ENCODE assay signal across 11 cellular contexts in genomic region chr12:2797721-2798418, GRCh38. TPM values are rescaled to one million over a fixed set of nuclear protein-coding genes. Genes with fewer than 3 reads are reported as not detected.
DNase-seq lines count a peak whose midpoint lies in the region; ATAC-seq and TF ChIP-seq lines count a peak whose summit lies in the region.
"Had no signal": no experiment of that assay in that cellular context is flagged by ENCODE, and none has a peak within 500 bp of the region (broad histone marks: within the 10 kb centered on the region; RNA-seq: fewer than 3 reads in every experiment).

No MANE protein-coding gene starts in this region.

- ATAC-seq in activated T-cell treated with anti-CD3 and anti-CD28 coated beads, Interleukin-2, amount 50 U/mL, for 72 hours (replicated peaks in 1 of 2), result no peak
- ATAC-seq in activated T-helper 17 cell treated with anti-CD3 and anti-CD28 coated beads, Interleukin-2, amount 50 U/mL, for 72 hours (replicated peaks), result no peak
- no peak for ATAC-seq in stimulated activated memory B cell treated with anti-CD40 and anti-IgM and Interleukin-4, amounts not matched to agents 10 μg/mL and 1 μg/mL and 100 μg/mL, for 72 hours
- ATAC-seq in HG02798 (IDR thresholded peaks at IDR 0.05; ENCODE audit: poor library complexity, unreplicated experiment) (no peak), HG03039 (IDR thresholded peaks at IDR 0.05; ENCODE audit: unreplicated experiment) (no peak)

- no peak overlapping the region for H3K4me3 Mint-ChIP-seq in activated T-cell treated with anti-CD3 and anti-CD28 coated beads, Interleukin-2, amount 50 U/mL, for 72 hours
- peak overlapping the region; percentile 96 for H3K4me3 Mint-ChIP-seq in activated T-helper 17 cell treated with anti-CD3 and anti-CD28 coated beads, Interleukin-2, amount 50 U/mL, for 72 hours
- no peak overlapping the region for H3K4me3 Mint-ChIP-seq in stimulated activated memory B cell treated with anti-CD40 and anti-IgM and Interleukin-4, amounts not matched to agents 10 μg/mL and 1 μg/mL and 100 μg/mL, for 72 hours

- no peak overlapping the region for H3K4me3 ChIP-seq in fibroblast of villous mesenchyme (ENCODE audit: low read depth, low read length)

- H3K27me3 Mint-ChIP-seq in activated T-cell treated with anti-CD3 and anti-CD28 coated beads, Interleukin-2, amount 50 U/mL, for 72 hours (ENCODE audit: low read depth), result no peaks in the 10 kb centered on the region
- no peaks in the 10 kb centered on the region for H3K27me3 Mint-ChIP-seq in activated T-helper 17 cell treated with anti-CD3 and anti-CD28 coated beads, Interleukin-2, amount 50 U/mL, for 72 hours
- H3K27me3 Mint-ChIP-seq in stimulated activated memory B cell treated with anti-CD40 and anti-IgM and Interleukin-4, amounts not matched to agents 10 μg/mL and 1 μg/mL and 100 μg/mL, for 72 hours, result no peaks in the 10 kb centered on the region

- DNase-seq in activated T-cell treated with anti-CD3 and anti-CD28 coated beads, Interleukin-2, amount 50 U/mL, for 72 hours, result no peak
- no peak for DNase-seq in activated T-cell treated with anti-CD3 and anti-CD28 coated beads, Interleukin-2, amount 50 U/mL, for 48 hours
- DNase-seq in fibroblast of villous mesenchyme (ENCODE audit: low read depth), result peak; percentile 34
- DNase-seq in NCI-H1417 (lab: John Stamatoyannopoulos, UW), result no peak
- DNase-seq: HCEC 1CT, NCI-H510A treated with DMSO at 0.1 percent for 48 hours had no signal

- no peaks in the 10 kb centered on the region for H3K9me3 Mint-ChIP-seq in activated T-cell treated with anti-CD3 and anti-CD28 coated beads, Interleukin-2, amount 50 U/mL, for 72 hours
- no peaks in the 10 kb centered on the region for H3K9me3 Mint-ChIP-seq in activated T-helper 17 cell treated with anti-CD3 and anti-CD28 coated beads, Interleukin-2, amount 50 U/mL, for 72 hours
- H3K9me3 Mint-ChIP-seq in stimulated activated memory B cell treated with anti-CD40 and anti-IgM and Interleukin-4, amounts not matched to agents 10 μg/mL and 1 μg/mL and 100 μg/mL, for 72 hours, result no peaks in the 10 kb centered on the region

- peaks cover 6 to 31% of the 10 kb centered on the region in 2 donors for H3K36me3 Mint-ChIP-seq in activated T-cell treated with anti-CD3 and anti-CD28 coated beads, Interleukin-2, amount 50 U/mL, for 72 hours (ENCODE audit: insufficient read depth in 2 of 2)
- peaks cover 71% of the 10 kb centered on the region for H3K36me3 Mint-ChIP-seq in activated T-helper 17 cell treated with anti-CD3 and anti-CD28 coated beads, Interleukin-2, amount 50 U/mL, for 72 hours (ENCODE audit: low read depth)
- H3K36me3 Mint-ChIP-seq in stimulated activated memory B cell treated with anti-CD40 and anti-IgM and Interleukin-4, amounts not matched to agents 10 μg/mL and 1 μg/mL and 100 μg/mL, for 72 hours, result peaks cover 55% of the 10 kb centered on the region

- H3K27ac Mint-ChIP-seq in activated T-cell treated with anti-CD3 and anti-CD28 coated beads, Interleukin-2, amount 50 U/mL, for 72 hours, result peak overlapping the region; percentile 49
- no peak overlapping the region for H3K27ac Mint-ChIP-seq in activated T-helper 17 cell treated with anti-CD3 and anti-CD28 coated beads, Interleukin-2, amount 50 U/mL, for 72 hours
- H3K27ac Mint-ChIP-seq in stimulated activated memory B cell treated with anti-CD40 and anti-IgM and Interleukin-4, amounts not matched to agents 10 μg/mL and 1 μg/mL and 100 μg/mL, for 72 hours, result peak overlapping the region; percentile 74

- H3K4me1 Mint-ChIP-seq in activated T-cell treated with anti-CD3 and anti-CD28 coated beads, Interleukin-2, amount 50 U/mL, for 72 hours (ENCODE audit: low read depth), result peaks cover 33% of the 10 kb centered on the region
- peaks cover 14% of the 10 kb centered on the region for H3K4me1 Mint-ChIP-seq in activated T-helper 17 cell treated with anti-CD3 and anti-CD28 coated beads, Interleukin-2, amount 50 U/mL, for 72 hours
- H3K4me1 Mint-ChIP-seq in stimulated activated memory B cell treated with anti-CD40 and anti-IgM and Interleukin-4, amounts not matched to agents 10 μg/mL and 1 μg/mL and 100 μg/mL, for 72 hours, result peaks cover 22% of the 10 kb centered on the region

- peak; percentile 43 for TF ChIP-seq CTCF in fibroblast of villous mesenchyme (IDR thresholded peaks at IDR 0.05; ENCODE audit: insufficient read depth, low read depth, low read length)

RNA-seq across cellular contexts. Expression of gene FKBP4, which starts 3.1 kb away (rescaled TPM):
- total RNA-seq in activated T-cell treated with anti-CD3 and anti-CD28 coated beads, Interleukin-2, amount 50 U/mL, for 72 hours, result 10 to 100 TPM; 64.1 to 75.3 TPM
- 100 to 1,000 TPM in 1 of 2 donors, 10 to 100 TPM in 1; 78.9 to 166 TPM for total RNA-seq in activated T-helper 17 cell treated with anti-CD3 and anti-CD28 coated beads, Interleukin-2, amount 50 U/mL, for 72 hours
- 25.4 and 51.8 TPM in 2 replicates for total RNA-seq in fibroblast of villous mesenchyme

RNA-seq across cellular contexts. Expression of gene ITFG2, which starts 14.6 kb away (rescaled TPM):
- 10 to 100 TPM; 19.2 to 20.3 TPM for total RNA-seq in activated T-cell treated with anti-CD3 and anti-CD28 coated beads, Interleukin-2, amount 50 U/mL, for 72 hours
- 10 to 100 TPM; 34.8 to 43.8 TPM for total RNA-seq in activated T-helper 17 cell treated with anti-CD3 and anti-CD28 coated beads, Interleukin-2, amount 50 U/mL, for 72 hours
- 21.2 and 22.2 TPM in 2 replicates for total RNA-seq in fibroblast of villous mesenchyme

RNA-seq across cellular contexts. Expression of gene NRIP2, which starts 37.0 kb away (rescaled TPM):
- not detected for total RNA-seq in activated T-cell treated with anti-CD3 and anti-CD28 coated beads, Interleukin-2, amount 50 U/mL, for 72 hours
- total RNA-seq in activated T-helper 17 cell treated with anti-CD3 and anti-CD28 coated beads, Interleukin-2, amount 50 U/mL, for 72 hours, result not detected
- total RNA-seq in fibroblast of villous mesenchyme, result under 0.01 and 0.86 TPM in 2 replicates
- total RNA-seq: HT1080 had no signal

RNA-seq across cellular contexts. Expression of gene TEX52, which starts 59.0 kb away (rescaled TPM):
- under 1 TPM; 0.28 to 0.48 TPM for total RNA-seq in activated T-cell treated with anti-CD3 and anti-CD28 coated beads, Interleukin-2, amount 50 U/mL, for 72 hours
- under 1 TPM in 1 of 2 donors, not detected in 1; 0.35 TPM for total RNA-seq in activated T-helper 17 cell treated with anti-CD3 and anti-CD28 coated beads, Interleukin-2, amount 50 U/mL, for 72 hours
- total RNA-seq in fibroblast of villous mesenchyme, result not detected in 2 replicates
- total RNA-seq: HT1080 had no signal
